In the genomic region with DNA sequence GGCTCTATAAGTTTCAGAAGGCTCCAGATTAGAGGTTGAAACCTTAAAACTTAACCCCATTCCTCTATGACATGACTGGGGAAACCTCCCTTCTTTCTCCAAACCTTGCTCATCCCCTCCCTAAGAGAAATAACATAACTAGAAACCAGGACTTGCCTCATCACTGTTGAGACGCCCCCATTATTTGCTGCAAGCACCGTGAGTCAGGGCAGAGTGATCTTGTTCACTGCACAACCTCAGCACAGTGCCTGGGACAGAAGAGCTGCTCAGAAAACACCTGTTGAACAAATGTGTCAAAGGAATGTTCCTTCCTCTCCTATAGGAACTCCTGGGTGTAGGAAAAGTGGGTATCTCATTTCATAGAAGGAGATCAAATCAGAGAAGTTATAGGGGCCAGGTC, we compare ENCODE assay signal across 16 cellular contexts.
"Had no signal": no experiment of that assay in that cellular context is flagged by ENCODE, and none has a peak within 500 bp of the region (broad histone marks: within the 10 kb centered on the region; RNA-seq: fewer than 3 reads in every experiment).

No MANE protein-coding gene starts in this region.

- H3K4me1 ChIP-seq: prostate gland had no signal

- ATAC-seq: activated CD4-positive, CD25-positive, alpha-beta regulatory T cell treated with anti-CD3 and anti-CD28 coated beads, Interleukin-2, amount 50 U/mL, for 24 hours; sciatic nerve; stimulated activated naive B cell treated with anti-CD40 and anti-IgM and Interleukin-4, amounts not matched to agents 10 μg/mL and 1 μg/mL and 100 μg/mL, for 72 hours; T-cell had no signal

- H3K4me3 ChIP-seq: dorsolateral prefrontal cortex, prostate gland, tibial artery had no signal

- DNase-seq: activated CD4-positive, alpha-beta T cell treated with anti-CD3 and anti-CD28 coated beads, Interleukin-2, amount 50 U/mL, for 1 hour; activated CD8-positive, alpha-beta memory T cell treated with anti-CD3 and anti-CD28 coated beads for 24 hours; activated naive CD8-positive, alpha-beta T cell treated with anti-CD3 and anti-CD28 coated beads for 36 hours; anterior cingulate cortex; dorsolateral prefrontal cortex; endodermal cell; hippocampal formation; nephron progenitor cell; occipital lobe; stimulated activated naive B cell treated with anti-CD40 and anti-IgM and Interleukin-4, amounts not matched to agents 10 μg/mL and 1 μg/mL and 100 μg/mL, for 72 hours; T-cell; T-helper 9 cell; tibial artery had no signal

- H3K36me3 ChIP-seq: prostate gland, tibial artery had no signal

- H3K27me3 ChIP-seq: tibial artery had no signal

- H3K27ac ChIP-seq: dorsolateral prefrontal cortex, prostate gland had no signal

- H3K9me3 ChIP-seq: prostate gland, tibial artery had no signal
